In the genomic region with DNA sequence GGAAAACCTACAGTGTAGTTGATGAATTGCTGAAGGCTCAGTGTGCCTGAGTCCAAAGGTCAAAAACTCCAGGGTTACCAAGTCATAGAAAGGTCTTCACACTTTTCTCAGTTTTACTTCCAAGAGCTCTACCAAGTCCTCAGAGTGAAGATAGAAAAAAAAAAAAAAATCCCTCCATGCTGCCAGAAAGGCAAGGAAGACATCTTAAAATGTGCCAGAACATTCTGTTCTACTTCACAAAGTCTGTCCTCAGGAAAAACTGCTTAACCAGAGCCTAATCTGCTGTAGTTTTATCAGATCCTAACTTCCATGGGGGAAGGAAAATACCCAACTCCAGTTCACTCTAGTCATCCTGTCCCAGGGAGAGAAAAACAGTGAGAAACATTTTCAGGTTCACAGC, we compare ENCODE assay signal across 16 cellular contexts.
DNase-seq lines count a peak whose midpoint lies in the region; ATAC-seq, FAIRE-seq and TF ChIP-seq lines count a peak whose summit lies in the region.
"Had no signal": no experiment of that assay in that cellular context is flagged by ENCODE, and none has a peak within 500 bp of the region (broad histone marks: within the 10 kb centered on the region; RNA-seq: fewer than 3 reads in every experiment).

No MANE protein-coding gene starts in this region.

- peaks cover 74% of the 10 kb centered on the region for H4K20me1 ChIP-seq in smooth muscle cell (ENCODE audit: low read depth)

- H2AFZ ChIP-seq in smooth muscle cell (ENCODE audit: low read depth) = no peak overlapping the region

- H3K4me1 Mint-ChIP-seq in chondrocyte (ENCODE audit: low read depth) = peaks cover 14% of the 10 kb centered on the region

- peak overlapping the region; percentile 58 for H3K27ac Mint-ChIP-seq in chondrocyte (ENCODE audit: unreplicated experiment)

- no peak for FAIRE-seq in kidney (lab: Jason Lieb, UNC)
- FAIRE-seq: GM12878 had no signal

- DNase-seq in LoVo (ENCODE audit: low spot score) (peak; percentile 22), chondrocyte (ENCODE audit: low spot score) (no peak), smooth muscle cell (lab: John Stamatoyannopoulos, UW; ENCODE audit: unreplicated experiment) (no peak), NCI-H748 (lab: John Stamatoyannopoulos, UW; ENCODE audit: unreplicated experiment) (no peak), kidney (no peak), left colon (no peak)
- DNase-seq: C1 segment of cervical spinal cord; GDM1; HCEC 1CT; Karpas-422; NCI-H1105; NCI-H345; NCI-H526; NK-92 treated with Interleukin-12 subunit alpha and Interleukin-12 subunit beta, amount 100 ng/mL, for 24 hours had no signal

- H3K36me3 ChIP-seq in mesodermal cell (ENCODE audit: control insufficient read depth, insufficient read depth, low read length) (no peaks in the 10 kb centered on the region), smooth muscle cell (ENCODE audit: low read depth) (no peaks in the 10 kb centered on the region), kidney (ENCODE audit: control insufficient read depth in 1 of 2, insufficient read depth in 2 of 2, low read length in 2 of 2) (no peaks in the 10 kb centered on the region)

- no peak for ATAC-seq in left colon
- ATAC-seq: GM12878 had no signal

- H3F3A ChIP-seq in smooth muscle cell (ENCODE audit: low read depth) = no peaks in the 10 kb centered on the region

- TF ChIP-seq CTCF in chondrocyte (IDR thresholded peaks at IDR 0.05) (no peak), smooth muscle cell (IDR thresholded peaks at IDR 0.05; ENCODE audit: borderline replicate concordance, insufficient read depth, poor library complexity, severe bottlenecking) (no peak), kidney (IDR thresholded peaks at IDR 0.05; ENCODE audit: borderline replicate concordance, extremely low read depth, insufficient read depth) (no peak)

- no peaks in the 10 kb centered on the region for H3K27me3 Mint-ChIP-seq in chondrocyte (ENCODE audit: low read depth)

- H3K4me3 Mint-ChIP-seq in chondrocyte (ENCODE audit: unreplicated experiment) = no peak overlapping the region

- intact Hi-C loops in kidney (cut with DNase I) (no loop called here), left colon (cut with DNase I, micrococcal nuclease) (no loop called here)

- no peaks in the 10 kb centered on the region for H3K36me3 Mint-ChIP-seq in chondrocyte (ENCODE audit: low read depth)

- peak overlapping the region; percentile 18 for H3K4me2 ChIP-seq in smooth muscle cell

- H3K9me3 Mint-ChIP-seq in chondrocyte (ENCODE audit: low read depth) = peaks cover 3% of the 10 kb centered on the region

- H3K4me1 ChIP-seq in mesodermal cell (ENCODE audit: control insufficient read depth, insufficient read depth, low read length, poor library complexity, severe bottlenecking) = peaks cover 4% of the 10 kb centered on the region
- H3K4me1 ChIP-seq in smooth muscle cell (ENCODE audit: low read depth) = no peaks in the 10 kb centered on the region
- no peaks in the 10 kb centered on the region for H3K4me1 ChIP-seq in kidney (ENCODE audit: control insufficient read depth in 1 of 2, insufficient read depth in 1 of 2, low read depth in 1 of 2, low read length in 2 of 2)

- peak overlapping the region; percentile 1 for H3K27ac ChIP-seq in mesodermal cell (ENCODE audit: low read depth, low read length, severe bottlenecking)
- H3K27ac ChIP-seq in smooth muscle cell (ENCODE audit: low read depth) = peak overlapping the region; percentile 52
- no peak overlapping the region for H3K27ac ChIP-seq in kidney (ENCODE audit: low read depth in 2 of 2, low read length in 2 of 2)

- H3K9me3 ChIP-seq in mesodermal cell (ENCODE audit: control insufficient read depth, low read length) (no peaks in the 10 kb centered on the region), smooth muscle cell (replicated peaks; ENCODE audit: low read depth) (no peaks in the 10 kb centered on the region), kidney (ENCODE audit: control insufficient read depth in 1 of 2, low read length in 2 of 2) (no peaks in the 10 kb centered on the region)

- H3K9ac ChIP-seq in smooth muscle cell (ENCODE audit: low read depth) = peak overlapping the region; percentile 25
- H3K9ac ChIP-seq in kidney (ENCODE audit: low read length in 2 of 2) = no peak overlapping the region

- peaks cover 92% of the 10 kb centered on the region for H3K79me2 ChIP-seq in smooth muscle cell (ENCODE audit: low read depth)

- H3K4me3 ChIP-seq in mesodermal cell (ENCODE audit: extremely low read depth, insufficient read depth, low read length, poor library complexity, severe bottlenecking) (no peak overlapping the region), smooth muscle cell (no peak overlapping the region), kidney (ENCODE audit: low read length in 2 of 2) (no peak overlapping the region)
- H3K4me3 ChIP-seq: GM12878 had no signal

- H3K27me3 ChIP-seq in smooth muscle cell (ENCODE audit: low read depth) = no peaks in the 10 kb centered on the region

Comparison
In these comparisons a context has a peak if more than half of its experiments do, and no peak if none do; other contexts are left out.
1. H3K27ac ChIP-seq: peak in mesodermal cell (single experiment) and smooth muscle cell (single experiment); none in kidney (0 of 2).